Comparison of ENCODE assay signal across 12 cellular contexts in genomic region chr15:66713843-66714508, GRCh38. TPM values are rescaled to one million over a fixed set of nuclear protein-coding genes. Genes with fewer than 3 reads are reported as not detected.
DNase-seq lines count a peak whose midpoint lies in the region; ATAC-seq and TF ChIP-seq lines count a peak whose summit lies in the region.
"Had no signal": no experiment of that assay in that cellular context is flagged by ENCODE, and none has a peak within 500 bp of the region (broad histone marks: within the 10 kb centered on the region; RNA-seq: fewer than 3 reads in every experiment).

No MANE protein-coding gene starts in this region.

- ATAC-seq in GM19023 (IDR thresholded peaks at IDR 0.05; ENCODE audit: unreplicated experiment) (peak; percentile 71), HG03175 (IDR thresholded peaks at IDR 0.05; ENCODE audit: unreplicated experiment) (peak; percentile 77), upper lobe of right lung (no peak)
- ATAC-seq in activated T-cell treated with anti-CD3 and anti-CD28 coated beads, Interleukin-2, amount 50 U/mL, for 72 hours (replicated peaks in 1 of 2), result no peak
- ATAC-seq: effector memory CD8-positive, alpha-beta T cell; T-cell had no signal

- intact Hi-C loops in upper lobe of right lung (cut with DNase I), result no loop called here

- DNase-seq in coronary artery (ENCODE audit: low spot score), result no peak
- no peak for DNase-seq in upper lobe of right lung
- no peak for DNase-seq in activated T-cell treated with anti-CD3 and anti-CD28 coated beads, Interleukin-2, amount 50 U/mL, for 72 hours
- no peak for DNase-seq in inferior parietal cortex (ENCODE audit: extremely low spot score)
- DNase-seq in activated gamma-delta T cell (lab: John Stamatoyannopoulos, UW), result no peak
- DNase-seq: effector memory CD8-positive, alpha-beta T cell; head of caudate nucleus; NCI-H1092; NCI-H69; T-cell had no signal

- H3K9me3 Mint-ChIP-seq in activated T-cell treated with anti-CD3 and anti-CD28 coated beads, Interleukin-2, amount 50 U/mL, for 72 hours, result no peaks in the 10 kb centered on the region
- H3K9me3 Mint-ChIP-seq: effector memory CD8-positive, alpha-beta T cell; T-cell had no signal

- no peaks in the 10 kb centered on the region for H3K9me3 ChIP-seq in upper lobe of right lung

- H3K4me3 Mint-ChIP-seq in activated T-cell treated with anti-CD3 and anti-CD28 coated beads, Interleukin-2, amount 50 U/mL, for 72 hours, result no peak overlapping the region
- H3K4me3 Mint-ChIP-seq: effector memory CD8-positive, alpha-beta T cell; T-cell had no signal

- no peaks in the 10 kb centered on the region for H3K27me3 ChIP-seq in upper lobe of right lung

- H3K27ac Mint-ChIP-seq in activated T-cell treated with anti-CD3 and anti-CD28 coated beads, Interleukin-2, amount 50 U/mL, for 72 hours, result no peak overlapping the region
- H3K27ac Mint-ChIP-seq: effector memory CD8-positive, alpha-beta T cell; T-cell had no signal

- H3K4me1 Mint-ChIP-seq in activated T-cell treated with anti-CD3 and anti-CD28 coated beads, Interleukin-2, amount 50 U/mL, for 72 hours (ENCODE audit: low read depth), result no peaks in the 10 kb centered on the region
- H3K4me1 Mint-ChIP-seq: T-cell had no signal

- H3K36me3 Mint-ChIP-seq in activated T-cell treated with anti-CD3 and anti-CD28 coated beads, Interleukin-2, amount 50 U/mL, for 72 hours (ENCODE audit: insufficient read depth in 2 of 2), result no peaks in the 10 kb centered on the region
- H3K36me3 Mint-ChIP-seq: T-cell had no signal

- no peak for TF ChIP-seq CTCF in coronary artery (IDR thresholded peaks at IDR 0.05)
- TF ChIP-seq CTCF in upper lobe of right lung (IDR thresholded peaks at IDR 0.05), result no peak

- H3K27ac ChIP-seq in coronary artery, result peak overlapping the region; percentile 29 to 83
- peak overlapping the region; percentile 7 for H3K27ac ChIP-seq in upper lobe of right lung

- peaks cover 37% of the 10 kb centered on the region for H3K4me1 ChIP-seq in upper lobe of right lung

- peak overlapping the region; percentile 30 for H3K4me3 ChIP-seq in coronary artery
- H3K4me3 ChIP-seq in upper lobe of right lung, result no peak overlapping the region

- H3K27me3 Mint-ChIP-seq in activated T-cell treated with anti-CD3 and anti-CD28 coated beads, Interleukin-2, amount 50 U/mL, for 72 hours (ENCODE audit: low read depth), result no peaks in the 10 kb centered on the region

- peaks cover 15% of the 10 kb centered on the region for H3K36me3 ChIP-seq in upper lobe of right lung

RNA-seq across cellular contexts. Expression of gene SMAD6, which starts 11.9 kb away (rescaled TPM):
- 167 TPM for total RNA-seq in upper lobe of right lung
- total RNA-seq in activated T-cell treated with anti-CD3 and anti-CD28 coated beads, Interleukin-2, amount 50 U/mL, for 72 hours, result under 1 TPM; 0.31 to 0.35 TPM

Comparison
In these comparisons a context has a peak if more than half of its experiments do, and no peak if none do; other contexts are left out.
1. ATAC-seq: peak in GM19023 (single experiment) and HG03175 (single experiment); none in upper lobe of right lung (single experiment) and activated T-cell treated with anti-CD3 and anti-CD28 coated beads, Interleukin-2, amount 50 U/mL, for 72 hours (0 of 2).
2. RNA of gene SMAD6, which starts 11.9 kb away (total RNA-seq): 167 TPM in upper lobe of right lung (single experiment); 0.31 to 0.35 TPM in activated T-cell treated with anti-CD3 and anti-CD28 coated beads, Interleukin-2, amount 50 U/mL, for 72 hours; every median in the first group is over 100 times any median in the second.